In genomic region chr13:113466321-113466836, GRCh38 we compare ENCODE assay signal across 22 cellular contexts. TPM values are rescaled to one million over a fixed set of nuclear protein-coding genes. Genes with fewer than 3 reads are reported as not detected.
DNase-seq lines count a peak whose midpoint lies in the region; ATAC-seq, FAIRE-seq and TF ChIP-seq lines count a peak whose summit lies in the region.
"Had no signal": no experiment of that assay in that cellular context is flagged by ENCODE, and none has a peak within 500 bp of the region (broad histone marks: within the 10 kb centered on the region; RNA-seq: fewer than 3 reads in every experiment).

No MANE protein-coding gene starts in this region.

- DNase-seq in HAP-1 (ENCODE audit: low spot score in 2 of 2) (peak; percentile 74 to 95), SK-N-MC (ENCODE audit: low read depth, low spot score) (no peak), mesothelial cell of epicardium (ENCODE audit: low spot score in 2 of 2, unreplicated experiment in 2 of 2) (no peak), erythroblast (lab: John Stamatoyannopoulos, UW) (no peak), anterior cingulate cortex (lab: John Stamatoyannopoulos, UW) (no peak), SHP77 treated with DMSO at 0.1 percent for 48 hours (lab: John Stamatoyannopoulos, UW) (no peak)
- DNase-seq: 8988T; CD4-positive, alpha-beta memory T cell; DMS153; DMS79; GDM1; KBM-7 had no signal

- H3K27ac ChIP-seq in SK-N-MC = peak overlapping the region; percentile 79
- H3K27ac ChIP-seq: BLaER1 had no signal

- peaks cover 32% of the 10 kb centered on the region for H3K4me1 ChIP-seq in HAP-1

- peak overlapping the region; percentile 50 for H3K27ac Mint-ChIP-seq in mesothelial cell of epicardium
- H3K27ac Mint-ChIP-seq: CD14-positive monocyte had no signal

- TF ChIP-seq POLR2A in erythroblast (IDR thresholded peaks at IDR 0.05; ENCODE audit: low read length) = no peak

- peaks cover 12% of the 10 kb centered on the region for H3K36me3 Mint-ChIP-seq in mesothelial cell of epicardium

- H3K9ac ChIP-seq in SK-N-MC (ENCODE audit: insufficient read length) = no peak overlapping the region
- H3K9ac ChIP-seq: BLaER1 had no signal

- no peaks in the 10 kb centered on the region for H3K9me3 ChIP-seq in HAP-1
- no peaks in the 10 kb centered on the region for H3K9me3 ChIP-seq in SK-N-MC (ENCODE audit: low read depth, low read length)
- H3K9me3 ChIP-seq: BLaER1 had no signal

- no peaks in the 10 kb centered on the region for H3K9me3 Mint-ChIP-seq in mesothelial cell of epicardium
- H3K9me3 Mint-ChIP-seq: CD14-positive monocyte; CD4-positive, alpha-beta memory T cell had no signal

- H3K27me3 ChIP-seq in HAP-1 (ENCODE audit: low read depth) = no peaks in the 10 kb centered on the region
- H3K27me3 ChIP-seq: BLaER1 had no signal

- in situ Hi-C loops in HAP-1 (cut with MboI; ENCODE audit: low sequenced_read_pairs) = no loop called here

- no peak for ATAC-seq in GM21367 (IDR thresholded peaks at IDR 0.05; ENCODE audit: unreplicated experiment)
- ATAC-seq: HCT116 had no signal

- H3K4me3 Mint-ChIP-seq in mesothelial cell of epicardium = no peak overlapping the region
- H3K4me3 Mint-ChIP-seq: CD14-positive monocyte; CD4-positive, alpha-beta memory T cell; IgD-negative memory B cell had no signal

- H3K4me3 ChIP-seq in HAP-1 = no peak overlapping the region
- H3K4me3 ChIP-seq in SK-N-MC = no peak overlapping the region
- H3K4me3 ChIP-seq: BLaER1 had no signal

- H3K27me3 Mint-ChIP-seq in mesothelial cell of epicardium (ENCODE audit: low read depth) = no peaks in the 10 kb centered on the region
- H3K27me3 Mint-ChIP-seq: CD4-positive, alpha-beta memory T cell; IgD-negative memory B cell had no signal

- TF ChIP-seq CTCF in mesothelial cell of epicardium (IDR thresholded peaks at IDR 0.05; ENCODE audit: unreplicated experiment) = no peak

- H3K36me3 ChIP-seq in HAP-1 (replicated peaks) (peaks cover 12% of the 10 kb centered on the region), SK-N-MC (ENCODE audit: insufficient read depth, low read length) (peaks cover 17% of the 10 kb centered on the region)

- H3K4me1 Mint-ChIP-seq in mesothelial cell of epicardium = peaks cover 11% of the 10 kb centered on the region
- H3K4me1 Mint-ChIP-seq: IgD-negative memory B cell had no signal

- peak; percentile 4 for FAIRE-seq in endometrium (lab: Jason Lieb, UNC)
- FAIRE-seq: GM12892, GM18507, H1, HTR-8/SVneo had no signal

RNA-seq across cellular contexts. Expression of gene ADPRHL1, which starts 13.1 kb away (rescaled TPM):
- 3.4 to 4.2 TPM (median 4.1 TPM) in 3 replicates for total RNA-seq in mesothelial cell of epicardium

RNA-seq across cellular contexts. Expression of gene DCUN1D2, which starts 24.1 kb away (rescaled TPM):
- total RNA-seq in mesothelial cell of epicardium = 34.8 to 43.3 TPM (median 40.2 TPM) in 3 replicates

Comparison
In these comparisons a context has a peak if more than half of its experiments do, and no peak if none do; other contexts are left out.
1. DNase-seq: peak in HAP-1 (2 of 2); none in SK-N-MC (single experiment), mesothelial cell of epicardium (0 of 2), erythroblast (0 of 2), anterior cingulate cortex (0 of 58) and SHP77 treated with DMSO at 0.1 percent for 48 hours (single experiment).